14 cellular contexts compared by ENCODE assay signal in genomic region chr2:120897399-120897798, GRCh38.
DNase-seq lines count a peak whose midpoint lies in the region; ATAC-seq and TF ChIP-seq lines count a peak whose summit lies in the region.
"Had no signal": no experiment of that assay in that cellular context is flagged by ENCODE, and none has a peak within 500 bp of the region (broad histone marks: within the 10 kb centered on the region; RNA-seq: fewer than 3 reads in every experiment).

No MANE protein-coding gene starts in this region.

- H3K4me3 ChIP-seq in GM23338: no peak overlapping the region
- H3K4me3 ChIP-seq: A549 had no signal

- no peaks in the 10 kb centered on the region for H3K9me2 ChIP-seq in GM23338 (ENCODE audit: insufficient read depth)

- peaks cover 55% of the 10 kb centered on the region for H3K4me1 ChIP-seq in GM23338 (ENCODE audit: insufficient read depth)

- DNase-seq in GM23338 (ENCODE audit: low spot score): no peak
- DNase-seq in WTC11 (ENCODE audit: low spot score): no peak
- no peak for DNase-seq in mesothelial cell of epicardium (ENCODE audit: low spot score in 2 of 2, unreplicated experiment in 2 of 2)
- no peak for DNase-seq in type B pancreatic cell (ENCODE audit: extremely low spot score, unreplicated experiment)
- no peak for DNase-seq in activated CD4-positive, alpha-beta T cell treated with anti-CD3 and anti-CD28 coated beads for 36 hours
- no peak for DNase-seq in AG08396 (ENCODE audit: low spot score)
- DNase-seq: AML-193; C1 segment of cervical spinal cord; Calu3; CD4-positive, alpha-beta T cell; DMS 273 treated with DMSO at 0.1 percent for 48 hours had no signal

- H3K4me2 ChIP-seq in GM23338: peak overlapping the region; percentile 26; the same call in 1 of the 2 replicates
- H3K4me2 ChIP-seq: A549 had no signal

- H3K27me3 ChIP-seq in GM23338 (ENCODE audit: insufficient read depth): no peaks in the 10 kb centered on the region

- H3K36me3 ChIP-seq in GM23338 (ENCODE audit: insufficient read depth): no peaks in the 10 kb centered on the region; the same call in 1 of the 2 replicates

- CTCF ChIA-PET in WTC11 (lab: Charles Lee): interaction anchor here (2.7 kb wide), 1 partner anchor 202 kb away, joined by 14 read pairs; no protein-coding TSS in a partner anchor
- CTCF ChIA-PET in activated CD4-positive, alpha-beta T cell treated with anti-CD3 and anti-CD28 coated beads for 36 hours (lab: Charles Lee): no interaction called here

- H3K4me1 Mint-ChIP-seq in GM23338 (peaks cover 89% of the 10 kb centered on the region), WTC11 (peaks cover 91% of the 10 kb centered on the region), mesothelial cell of epicardium (peaks cover 73% of the 10 kb centered on the region), type B pancreatic cell (ENCODE audit: unreplicated experiment) (peaks cover 74% of the 10 kb centered on the region)
- no peaks in the 10 kb centered on the region for H3K4me1 Mint-ChIP-seq in activated CD4-positive, alpha-beta T cell treated with anti-CD3 and anti-CD28 coated beads for 36 hours

- H3K79me2 ChIP-seq in GM23338 (replicated peaks; ENCODE audit: insufficient read depth): peaks cover 63% of the 10 kb centered on the region

- H3K9me3 Mint-ChIP-seq in GM23338 (no peaks in the 10 kb centered on the region), WTC11 (no peaks in the 10 kb centered on the region), mesothelial cell of epicardium (no peaks in the 10 kb centered on the region), type B pancreatic cell (no peaks in the 10 kb centered on the region)
- H3K9me3 Mint-ChIP-seq in activated CD4-positive, alpha-beta T cell treated with anti-CD3 and anti-CD28 coated beads for 36 hours (ENCODE audit: low read depth): no peaks in the 10 kb centered on the region
- H3K9me3 Mint-ChIP-seq: CD4-positive, alpha-beta T cell had no signal

- peaks cover 16% of the 10 kb centered on the region; the same call in 1 of the 2 replicates for H3F3A ChIP-seq in GM23338 (replicated peaks; ENCODE audit: low read depth)

- ATAC-seq in GM23338 (no peak), WTC11 (no peak), GM21529 (IDR thresholded peaks at IDR 0.05; ENCODE audit: unreplicated experiment) (no peak)
- no peak for ATAC-seq in activated CD4-positive, alpha-beta T cell treated with anti-CD3 and anti-CD28 coated beads for 36 hours
- ATAC-seq: HCT116 had no signal

- TF ChIP-seq CTCF in GM23338 (conservative IDR thresholded peaks at IDR 0.05; ENCODE audit: low read depth in 2 of 2): no peak
- TF ChIP-seq CTCF in WTC11 (IDR thresholded peaks at IDR 0.05): no peak
- no peak for TF ChIP-seq CTCF in mesothelial cell of epicardium (IDR thresholded peaks at IDR 0.05; ENCODE audit: unreplicated experiment)
- TF ChIP-seq CTCF in type B pancreatic cell (conservative IDR thresholded peaks at IDR 0.05): no peak

- peaks cover 5% of the 10 kb centered on the region for H3K27me3 Mint-ChIP-seq in GM23338 (ENCODE audit: insufficient read depth, low read depth, poor library complexity)
- H3K27me3 Mint-ChIP-seq in WTC11 (ENCODE audit: low read depth): no peaks in the 10 kb centered on the region
- H3K27me3 Mint-ChIP-seq in mesothelial cell of epicardium (ENCODE audit: low read depth): no peaks in the 10 kb centered on the region
- peaks cover 20% of the 10 kb centered on the region for H3K27me3 Mint-ChIP-seq in type B pancreatic cell
- no peaks in the 10 kb centered on the region for H3K27me3 Mint-ChIP-seq in activated CD4-positive, alpha-beta T cell treated with anti-CD3 and anti-CD28 coated beads for 36 hours
- H3K27me3 Mint-ChIP-seq: CD4-positive, alpha-beta T cell had no signal

- H3K4me3 Mint-ChIP-seq in GM23338: no peak overlapping the region
- no peak overlapping the region for H3K4me3 Mint-ChIP-seq in WTC11
- H3K4me3 Mint-ChIP-seq in mesothelial cell of epicardium: no peak overlapping the region
- H3K4me3 Mint-ChIP-seq in type B pancreatic cell: no peak overlapping the region
- no peak overlapping the region for H3K4me3 Mint-ChIP-seq in activated CD4-positive, alpha-beta T cell treated with anti-CD3 and anti-CD28 coated beads for 36 hours
- H3K4me3 Mint-ChIP-seq: CD4-positive, alpha-beta T cell had no signal

- POLR2A ChIA-PET in WTC11 (lab: Charles Lee): no interaction called here
- POLR2A ChIA-PET in activated CD4-positive, alpha-beta T cell treated with anti-CD3 and anti-CD28 coated beads for 36 hours (lab: Charles Lee): no interaction called here

- H3K36me3 Mint-ChIP-seq in GM23338 (ENCODE audit: low read depth) (peaks cover 8% of the 10 kb centered on the region; the same call in 2 of the 3 replicates), WTC11 (no peaks in the 10 kb centered on the region), mesothelial cell of epicardium (no peaks in the 10 kb centered on the region), type B pancreatic cell (no peaks in the 10 kb centered on the region)
- H3K36me3 Mint-ChIP-seq in activated CD4-positive, alpha-beta T cell treated with anti-CD3 and anti-CD28 coated beads for 36 hours (ENCODE audit: low read depth): no peaks in the 10 kb centered on the region

- no peak overlapping the region for H2AFZ ChIP-seq in GM23338

- H3K27ac Mint-ChIP-seq in GM23338 (peak overlapping the region; percentile 46; the same call in 1 of the 2 replicates), WTC11 (peak overlapping the region; percentile 10; the same call in 1 of the 2 replicates), mesothelial cell of epicardium (peak overlapping the region; percentile 28), type B pancreatic cell (peak overlapping the region; percentile 67)
- H3K27ac Mint-ChIP-seq in activated CD4-positive, alpha-beta T cell treated with anti-CD3 and anti-CD28 coated beads for 36 hours: no peak overlapping the region
- H3K27ac Mint-ChIP-seq: CD4-positive, alpha-beta T cell had no signal

- intact Hi-C loops in activated CD4-positive, alpha-beta T cell treated with anti-CD3 and anti-CD28 coated beads for 36 hours (cut with DNase I, micrococcal nuclease): no loop called here

- H3K27ac ChIP-seq in GM23338 (ENCODE audit: low read depth): no peak overlapping the region

- H4K20me1 ChIP-seq in GM23338 (replicated peaks; ENCODE audit: insufficient read depth): peaks cover 56% of the 10 kb centered on the region

TF ChIP-seq in GM23338, 12 proteins besides CTCF, POLR2A, EP300 and RAD21 (continues in another document):
- TF ChIP-seq JUNB (IDR thresholded peaks at IDR 0.05; ENCODE audit: unreplicated experiment): no peak

TF ChIP-seq in WTC11, 78 proteins besides CTCF, POLR2A, EP300 and RAD21:
- TF ChIP-seq IRF1 (CRISPR knock-in tag; IDR thresholded peaks at IDR 0.05) (no peak), ELF4 (CRISPR knock-in tag; IDR thresholded peaks at IDR 0.05; ENCODE audit: low read depth) (no peak), ZNF532 (CRISPR knock-in tag; IDR thresholded peaks at IDR 0.05; ENCODE audit: borderline replicate concordance) (no peak), MLX (CRISPR knock-in tag; IDR thresholded peaks at IDR 0.05) (no peak)
